ENCODE assay signal across 23 cellular contexts in genomic region chr9:84857224-84857623, GRCh38.
DNase-seq lines count a peak whose midpoint lies in the region; ATAC-seq and TF ChIP-seq lines count a peak whose summit lies in the region.
"Had no signal": no experiment of that assay in that cellular context is flagged by ENCODE, and none has a peak within 500 bp of the region (broad histone marks: within the 10 kb centered on the region; RNA-seq: fewer than 3 reads in every experiment).

No MANE protein-coding gene starts in this region.

- H3K27me3 ChIP-seq in breast epithelium (no peaks in the 10 kb centered on the region), muscle layer of colon (ENCODE audit: control insufficient read depth in 1 of 2, insufficient read depth in 2 of 2, low read length in 2 of 2) (no peaks in the 10 kb centered on the region), uterus (no peaks in the 10 kb centered on the region), left lung (no peaks in the 10 kb centered on the region)
- H3K27me3 ChIP-seq: brain microvascular endothelial cell, stomach had no signal

- ATAC-seq in GM19023 (IDR thresholded peaks at IDR 0.05; ENCODE audit: unreplicated experiment) (no peak), left lung (no peak)
- ATAC-seq: activated naive CD8-positive, alpha-beta T cell treated with anti-CD3 and anti-CD28 coated beads, Interleukin-2, amount 50 U/mL, for 24 hours had no signal

- intact Hi-C loops in breast epithelium (cut with DNase I; ENCODE audit: low total_unique reads): no loop called here
- intact Hi-C loops in uterus (cut with DNase I; ENCODE audit: low total_unique reads): no loop called here
- intact Hi-C loops in left lung (cut with DNase I): no loop called here

- peaks cover 2 to 21% of the 10 kb centered on the region in 2 donors for H3K4me1 ChIP-seq in breast epithelium
- peaks cover 10% of the 10 kb centered on the region for H3K4me1 ChIP-seq in muscle layer of colon (ENCODE audit: insufficient read depth, low read length)
- no peaks in the 10 kb centered on the region for H3K4me1 ChIP-seq in uterus
- peaks cover 0 to 8% of the 10 kb centered on the region in 2 donors for H3K4me1 ChIP-seq in left lung

- no peaks in the 10 kb centered on the region for H3K9me3 ChIP-seq in breast epithelium
- H3K9me3 ChIP-seq in muscle layer of colon (ENCODE audit: low read length): no peaks in the 10 kb centered on the region
- no peaks in the 10 kb centered on the region for H3K9me3 ChIP-seq in uterus
- H3K9me3 ChIP-seq in left lung: no peaks in the 10 kb centered on the region
- H3K9me3 ChIP-seq: stomach had no signal

- DNase-seq in breast epithelium (ENCODE audit: low spot score in 2 of 2) (no peak), fibroblast of pulmonary artery (ENCODE audit: low read depth) (peak; percentile 49), uterus (no peak), left lung (no peak)
- no peak for DNase-seq in activated effector memory CD4-positive, alpha-beta T cell treated with Interleukin-2 at 50 U/mL for 16 hours
- DNase-seq: activated B cell treated with CpG ODN at 0.5 μM for 24 hours; activated CD4-positive, alpha-beta memory T cell treated with anti-CD3 and anti-CD28 coated beads for 36 hours; activated gamma-delta T cell; activated naive CD8-positive, alpha-beta T cell treated with anti-CD3 and anti-CD28 coated beads, Interleukin-2, amount 50 U/mL, for 24 hours; activated T-cell treated with anti-CD3 and anti-CD28 coated beads for 4 hours; brain microvascular endothelial cell; CD8-positive, alpha-beta memory T cell; DMS53; islet precursor cell; NCI-H1048; NCI-H1930; NCI-H226; NCI-H748 treated with DMSO at 0.1 percent for 48 hours; stomach; T1000 had no signal

- TF ChIP-seq POLR2A in breast epithelium (IDR thresholded peaks at IDR 0.05) (no peak), uterus (IDR thresholded peaks at IDR 0.05) (no peak)

- H3K36me3 ChIP-seq in breast epithelium (no peaks in the 10 kb centered on the region), muscle layer of colon (ENCODE audit: insufficient read depth, low read length) (no peaks in the 10 kb centered on the region), uterus (no peaks in the 10 kb centered on the region), left lung (no peaks in the 10 kb centered on the region)
- H3K36me3 ChIP-seq: brain microvascular endothelial cell, stomach had no signal

- H3K27ac ChIP-seq in breast epithelium (peak overlapping the region; percentile 80 to 84), muscle layer of colon (ENCODE audit: low read depth, low read length) (peak overlapping the region; percentile 48), uterus (peak overlapping the region; percentile 49 to 54), left lung (no peak overlapping the region)
- H3K27ac ChIP-seq: brain microvascular endothelial cell, KMS-11 had no signal

- no peak overlapping the region for H3K9ac ChIP-seq in muscle layer of colon (ENCODE audit: low read length)
- H3K9ac ChIP-seq: KMS-11 had no signal

- TF ChIP-seq CTCF in breast epithelium (IDR thresholded peaks at IDR 0.05): no peak
- TF ChIP-seq CTCF in fibroblast of pulmonary artery (IDR thresholded peaks at IDR 0.05; ENCODE audit: low read length, missing control alignments): no peak
- TF ChIP-seq CTCF in uterus (IDR thresholded peaks at IDR 0.05): no peak
- TF ChIP-seq CTCF in left lung (IDR thresholded peaks at IDR 0.05): no peak

- no peak overlapping the region for H3K4me3 ChIP-seq in breast epithelium
- no peak overlapping the region for H3K4me3 ChIP-seq in fibroblast of pulmonary artery (replicated peaks; ENCODE audit: low read depth, low read length)
- peak overlapping the region in 1 of 2 donors; percentile 12 for H3K4me3 ChIP-seq in muscle layer of colon (ENCODE audit: low read depth in 1 of 2, low read length in 2 of 2)
- no peak overlapping the region for H3K4me3 ChIP-seq in uterus
- H3K4me3 ChIP-seq in left lung: no peak overlapping the region
- H3K4me3 ChIP-seq: stomach had no signal

Comparison
In these comparisons a context has a peak if more than half of its experiments do, and no peak if none do; other contexts are left out.
1. H3K27ac ChIP-seq: peak in breast epithelium (2 of 2), muscle layer of colon (single experiment) and uterus (2 of 2); none in left lung (0 of 2).